Comparison of ENCODE assay signal across 8 cellular contexts in the genomic region with DNA sequence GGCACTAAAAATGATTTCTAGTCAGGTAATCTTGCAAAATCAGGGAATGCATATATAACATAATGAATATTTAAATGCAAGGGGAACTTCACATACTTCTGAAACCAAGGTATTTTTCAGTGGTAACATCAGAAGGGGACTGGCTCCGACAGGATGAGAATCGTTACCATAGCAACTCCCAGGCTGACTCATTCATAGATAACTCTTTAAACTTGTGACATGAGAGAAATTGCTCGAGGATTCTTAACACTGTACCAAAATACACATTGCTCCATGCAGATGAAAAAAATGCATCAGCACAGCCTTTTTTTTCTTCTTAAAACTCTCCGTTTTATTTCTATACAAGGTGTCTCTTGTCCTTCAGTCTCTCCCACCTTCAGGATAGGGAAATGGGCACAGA.
DNase-seq lines count a peak whose midpoint lies in the region; ATAC-seq and TF ChIP-seq lines count a peak whose summit lies in the region.

No MANE protein-coding gene starts in this region.

- no peaks in the 10 kb centered on the region for H3K9me3 ChIP-seq in transverse colon
- no peaks in the 10 kb centered on the region for H3K9me3 ChIP-seq in mucosa of descending colon

- no peak overlapping the region for H3K27ac ChIP-seq in transverse colon

- H3K27me3 ChIP-seq in transverse colon = no peaks in the 10 kb centered on the region

- DNase-seq in OCI-M1 (lab: John Stamatoyannopoulos, UW) (peak; percentile 74), middle frontal gyrus (ENCODE audit: extremely low spot score, low spot score) (peak; percentile 63), AML-193 (lab: John Stamatoyannopoulos, UW) (no peak), transverse colon (no peak), mucosa of descending colon (no peak)
- DNase-seq in activated naive CD4-positive, alpha-beta T cell treated with anti-CD3 and anti-CD28 coated beads, Interleukin-2, amount 50 U/mL, for 16 hours = no peak

- H3K36me3 ChIP-seq in transverse colon (no peaks in the 10 kb centered on the region), mucosa of descending colon (ENCODE audit: low read depth) (no peaks in the 10 kb centered on the region)

- H3K4me3 ChIP-seq in transverse colon (no peak overlapping the region), mucosa of descending colon (no peak overlapping the region)

- TF ChIP-seq CTCF in transverse colon (IDR thresholded peaks at IDR 0.05) (no peak), mucosa of descending colon (IDR thresholded peaks at IDR 0.05) (no peak)

- in situ Hi-C loops in transverse colon (cut with MboI; ENCODE audit: low pct_ligation_motif_present in 1 of 4, low pct_unique_long_range_greater_than_20kb in 1 of 4, low sequenced_read_pairs in 3 of 4) = no loop called here

- ATAC-seq in GM19035 (IDR thresholded peaks at IDR 0.05; ENCODE audit: unreplicated experiment) = peak; percentile 99
- ATAC-seq in HG02759 (IDR thresholded peaks at IDR 0.05; ENCODE audit: unreplicated experiment) = peak; percentile 97
- ATAC-seq in mucosa of descending colon = no peak

- H3K4me1 ChIP-seq in transverse colon = no peaks in the 10 kb centered on the region
- no peaks in the 10 kb centered on the region for H3K4me1 ChIP-seq in mucosa of descending colon (ENCODE audit: low read depth)

- intact Hi-C loops in transverse colon (cut with DNase I; ENCODE audit: low total_unique reads) (no loop called here), mucosa of descending colon (cut with DNase I, micrococcal nuclease) (no loop called here)

- TF ChIP-seq EP300 in transverse colon (IDR thresholded peaks at IDR 0.05; ENCODE audit: low read depth) = no peak

- 35 to 48% methylated on average over 4 of the region's 4 CpGs for WGBS in transverse colon (ENCODE audit: low coverage in 1 of 2), 2 donors

- no peak for TF ChIP-seq POLR2A in transverse colon (IDR thresholded peaks at IDR 0.05)

Comparison
In these comparisons a context has a peak if more than half of its experiments do, and no peak if none do; other contexts are left out.
1. DNase-seq: peak in OCI-M1 (single experiment) and middle frontal gyrus (single experiment); none in activated naive CD4-positive, alpha-beta T cell treated with anti-CD3 and anti-CD28 coated beads, Interleukin-2, amount 50 U/mL, for 16 hours (single experiment), AML-193 (0 of 2), transverse colon (single experiment) and mucosa of descending colon (0 of 3).